8 cellular contexts compared by ENCODE assay signal in genomic region chr2:43224131-43224570, GRCh38. TPM values are rescaled to one million over a fixed set of nuclear protein-coding genes. Genes with fewer than 3 reads are reported as not detected.
DNase-seq lines count a peak whose midpoint lies in the region; ATAC-seq and TF ChIP-seq lines count a peak whose summit lies in the region.

No MANE protein-coding gene starts in this region.

- peak overlapping the region; percentile 98 for H3K27ac Mint-ChIP-seq in CD4-positive, alpha-beta T cell
- peak overlapping the region; percentile 97 for H3K27ac Mint-ChIP-seq in activated CD4-positive, alpha-beta T cell treated with anti-CD3 and anti-CD28 coated beads for 36 hours

- H3K9me3 Mint-ChIP-seq in CD4-positive, alpha-beta T cell, result no peaks in the 10 kb centered on the region
- H3K9me3 Mint-ChIP-seq in activated CD4-positive, alpha-beta T cell treated with anti-CD3 and anti-CD28 coated beads for 36 hours (ENCODE audit: low read depth), result no peaks in the 10 kb centered on the region

- CTCF ChIA-PET in CD4-positive, alpha-beta T cell (lab: Charles Lee), result interaction anchor here (0.7 to 13.6 kb wide), 7 partner anchors 31 to 249 kb away, joined by 4 to 303 read pairs (median 10); no protein-coding TSS in a partner anchor
- CTCF ChIA-PET in activated CD4-positive, alpha-beta T cell treated with anti-CD3 and anti-CD28 coated beads for 36 hours (lab: Charles Lee), result interaction anchor here (0.6 to 4.5 kb wide), 12 partner anchors 30 to 540 kb away, joined by 3 to 32 read pairs (median 4); no protein-coding TSS in a partner anchor

- peaks cover 11 to 66% (median 53%) of the 10 kb centered on the region in 4 donors for H3K4me1 ChIP-seq in liver (ENCODE audit: control insufficient read depth in 4 of 4, insufficient read depth in 4 of 4, low read length in 3 of 4)

- peak; percentile 45 to 46 for TF ChIP-seq RAD21 in liver (IDR thresholded peaks at IDR 0.05)

- no peaks in the 10 kb centered on the region for H3K9me3 ChIP-seq in CD4-positive, alpha-beta T cell (ENCODE audit: control insufficient read depth, low read length)
- H3K9me3 ChIP-seq in liver (ENCODE audit: control insufficient read depth in 4 of 4, low read length in 3 of 4), result no peaks in the 10 kb centered on the region

- H3K4me3 ChIP-seq in coronary artery, result peak overlapping the region; percentile 94
- peak overlapping the region; percentile 61 to 97 (median 84) for H3K4me3 ChIP-seq in liver (ENCODE audit: low read depth in 1 of 3, low read length in 3 of 3)

- DNase-seq in CD4-positive, alpha-beta T cell, result peak; percentile 64 to 78 (median 71)
- peak; percentile 80 for DNase-seq in LHCN-M2 (ENCODE audit: low read depth)
- DNase-seq in activated CD4-positive, alpha-beta T cell treated with anti-CD3 and anti-CD28 coated beads for 36 hours, result peak; percentile 88
- no peak for DNase-seq in coronary artery (ENCODE audit: low spot score)
- peak; percentile 53 to 65 for DNase-seq in stimulated activated CD4-positive, alpha-beta T cell treated with anti-CD3 and anti-CD28 coated beads, Interleukin-4, amount 100 ng/mL, for 48 hours (ENCODE audit: low read depth in 2 of 2)

- peak overlapping the region; percentile 99 for H3K4me3 Mint-ChIP-seq in CD4-positive, alpha-beta T cell
- peak overlapping the region; percentile 83 for H3K4me3 Mint-ChIP-seq in activated CD4-positive, alpha-beta T cell treated with anti-CD3 and anti-CD28 coated beads for 36 hours

- ATAC-seq in CD4-positive, alpha-beta T cell (ENCODE audit: poor library complexity), result no peak
- ATAC-seq in activated CD4-positive, alpha-beta T cell treated with anti-CD3 and anti-CD28 coated beads for 36 hours, result peak; percentile 3
- ATAC-seq in GM19035 (IDR thresholded peaks at IDR 0.05; ENCODE audit: unreplicated experiment) (no peak), GM21381 (IDR thresholded peaks at IDR 0.05; ENCODE audit: unreplicated experiment) (no peak)

- peaks cover 19% of the 10 kb centered on the region for H3K27me3 Mint-ChIP-seq in CD4-positive, alpha-beta T cell
- H3K27me3 Mint-ChIP-seq in activated CD4-positive, alpha-beta T cell treated with anti-CD3 and anti-CD28 coated beads for 36 hours, result no peaks in the 10 kb centered on the region

- H3K27ac ChIP-seq in CD4-positive, alpha-beta T cell (ENCODE audit: low read depth, low read length), result peak overlapping the region; percentile 92
- H3K27ac ChIP-seq in coronary artery (peak overlapping the region; percentile 98 to 99), liver (ENCODE audit: low read depth in 1 of 2, low read length in 2 of 2) (peak overlapping the region; percentile 34 to 99)

- peak overlapping the region; percentile 37 to 94 for H3K9ac ChIP-seq in liver (ENCODE audit: low read depth in 1 of 2, low read length in 2 of 2)

- H3K4me1 Mint-ChIP-seq in CD4-positive, alpha-beta T cell (ENCODE audit: low read depth), result peaks cover 52% of the 10 kb centered on the region
- peaks cover 45% of the 10 kb centered on the region for H3K4me1 Mint-ChIP-seq in activated CD4-positive, alpha-beta T cell treated with anti-CD3 and anti-CD28 coated beads for 36 hours

- peaks cover 85% of the 10 kb centered on the region for H3K36me3 Mint-ChIP-seq in CD4-positive, alpha-beta T cell (ENCODE audit: low read depth)
- H3K36me3 Mint-ChIP-seq in activated CD4-positive, alpha-beta T cell treated with anti-CD3 and anti-CD28 coated beads for 36 hours (ENCODE audit: low read depth), result peaks cover 50% of the 10 kb centered on the region

- H3K36me3 ChIP-seq in liver (ENCODE audit: control insufficient read depth in 4 of 4, insufficient read depth in 3 of 4, low read depth in 1 of 4, low read length in 3 of 4), result peaks cover 0 to 8% (median 1%) of the 10 kb centered on the region in 4 donors

- TF ChIP-seq CTCF in CD4-positive, alpha-beta T cell (IDR thresholded peaks at IDR 0.05), result peak; percentile 37
- TF ChIP-seq CTCF in coronary artery (IDR thresholded peaks at IDR 0.05) (no peak), liver (IDR thresholded peaks at IDR 0.05; ENCODE audit: low read depth, low read length, missing input control) (peak; percentile 6)

- intact Hi-C loops in CD4-positive, alpha-beta T cell (cut with DNase I, micrococcal nuclease), result no loop called here
- intact Hi-C loops in activated CD4-positive, alpha-beta T cell treated with anti-CD3 and anti-CD28 coated beads for 36 hours (cut with DNase I, micrococcal nuclease), result loop anchor here in 1 of 2 experiments (1.0 to 10.0 kb wide), 3 partner anchors 29 to 729 kb away; partner anchors contain the start of gene KCNG3

- no peaks in the 10 kb centered on the region for H3K27me3 ChIP-seq in CD4-positive, alpha-beta T cell (ENCODE audit: control insufficient read depth, insufficient read depth, low read length)
- no peaks in the 10 kb centered on the region for H3K27me3 ChIP-seq in liver (ENCODE audit: control insufficient read depth in 4 of 4, insufficient read depth in 4 of 4, low read length in 3 of 4)

- POLR2A ChIA-PET in CD4-positive, alpha-beta T cell (lab: Charles Lee), result interaction anchor here (1.1 to 21.5 kb wide), 7 partner anchors 8 to 249 kb away, joined by 3 to 1478 read pairs (median 154); no protein-coding TSS in a partner anchor
- POLR2A ChIA-PET in activated CD4-positive, alpha-beta T cell treated with anti-CD3 and anti-CD28 coated beads for 36 hours (lab: Charles Lee), result interaction anchor here (0.8 to 1.4 kb wide), 3 partner anchors 53 to 90 kb away, joined by 3 to 5 read pairs (median 4); no protein-coding TSS in a partner anchor

- WGBS in liver, result under 1% methylated on average over 41 of the region's 41 CpGs

TF ChIP-seq in liver, 16 proteins besides CTCF, POLR2A, EP300 and RAD21:
- TF ChIP-seq JUND (IDR thresholded peaks at IDR 0.05) (no peak), HNF4A (conservative IDR thresholded peaks at IDR 0.05) (no peak), EGR1 (IDR thresholded peaks at IDR 0.05; ENCODE audit: low read depth in 2 of 2) (no peak), REST (IDR thresholded peaks at IDR 0.05) (no peak), NR2F2 (IDR thresholded peaks at IDR 0.05) (no peak), GABPA (IDR thresholded peaks at IDR 0.05 in 1 of 2, conservative IDR thresholded peaks at IDR 0.05 in 1 of 2) (no peak)

RNA-seq across cellular contexts. Expression of gene ZFP36L2, which starts 2.3 kb away (rescaled TPM):
- 1,000 to 10,000 TPM; 1,602 to 1,631 TPM for total RNA-seq in CD4-positive, alpha-beta T cell
- total RNA-seq in LHCN-M2 (2014; rRNA removed) (8.3 and 9.4 TPM in 2 replicates), liver (10 to 100 TPM; 10.3 to 19.7 TPM)
- polyA plus RNA-seq in LHCN-M2 (2012), result 8.4 TPM
- total RNA-seq in activated CD4-positive, alpha-beta T cell treated with anti-CD3 and anti-CD28 coated beads for 36 hours, result 10 to 100 TPM; 74.4 to 77.7 TPM
- 10 to 100 TPM; 18.1 to 26.8 TPM for polyA plus RNA-seq in liver

Comparison
In these comparisons a context has a peak if more than half of its experiments do, and no peak if none do; other contexts are left out.
1. RNA of gene ZFP36L2, which starts 2.3 kb away (total RNA-seq): 1,602 to 1,631 TPM in CD4-positive, alpha-beta T cell; 74.4 to 77.7 TPM in activated CD4-positive, alpha-beta T cell treated with anti-CD3 and anti-CD28 coated beads for 36 hours, 10.3 to 19.7 TPM in liver and 8.3 to 9.4 TPM in LHCN-M2; every median in the first group is over 10 times any median in the second.
2. Peak in every context shown above with its lines, with median percentiles within 50 percentile points of each other: H3K27ac ChIP-seq.